27 cellular contexts compared by ENCODE assay signal in the genomic region with DNA sequence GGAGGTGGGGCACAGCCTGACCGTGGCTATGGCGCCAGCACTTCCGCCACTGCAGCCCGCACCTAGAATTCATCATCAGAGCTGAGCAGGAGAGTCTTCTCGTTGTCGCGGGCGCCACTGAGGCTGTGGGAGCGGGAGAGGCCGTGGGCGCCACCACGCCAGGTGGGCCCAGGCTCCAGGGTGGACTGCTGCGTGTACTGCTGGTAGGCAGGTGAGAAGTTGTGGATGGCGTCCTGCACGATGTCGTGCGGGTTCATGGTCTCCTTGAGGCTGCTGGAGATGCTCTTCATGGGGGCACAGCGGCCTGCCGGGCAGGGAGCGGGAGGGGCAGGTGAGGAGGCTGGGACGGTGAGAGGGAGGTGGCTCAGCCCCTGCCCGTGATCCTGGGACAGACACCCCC. TPM values are rescaled to one million over a fixed set of nuclear protein-coding genes. Genes with fewer than 3 reads are reported as not detected.
DNase-seq lines count a peak whose midpoint lies in the region; ATAC-seq and TF ChIP-seq lines count a peak whose summit lies in the region.
"Had no signal": no experiment of that assay in that cellular context is flagged by ENCODE, and none has a peak within 500 bp of the region (broad histone marks: within the 10 kb centered on the region; RNA-seq: fewer than 3 reads in every experiment).

No MANE protein-coding gene starts in this region.

- ATAC-seq in GM23338 (no peak), memory B cell (ENCODE audit: low read depth) (no peak), HG03159 (IDR thresholded peaks at IDR 0.05; ENCODE audit: unreplicated experiment) (no peak), GM18867 (IDR thresholded peaks at IDR 0.05; ENCODE audit: unreplicated experiment) (no peak)
- ATAC-seq: heart left ventricle; left ventricle myocardium superior; naive thymus-derived CD4-positive, alpha-beta T cell; Panc1 had no signal

- peak in 1 of 2 donors; percentile 13 for TF ChIP-seq EP300 in tibial nerve (IDR thresholded peaks at IDR 0.05)

- peak overlapping the region; percentile 48; the same call in 1 of the 2 replicates for H3K27ac Mint-ChIP-seq in GM23338
- peak overlapping the region; percentile 64 for H3K27ac Mint-ChIP-seq in memory B cell
- H3K27ac Mint-ChIP-seq: activated naive CD8-positive, alpha-beta T cell; B cell; T-helper 2 cell treated with Interferon-gamma antibody and Interleukin-4, amounts not matched to agents 5 μg/mL and 100 μg/mL, for 36 hours had no signal

- peaks cover 18% of the 10 kb centered on the region for H3K4me1 ChIP-seq in GM23338 (ENCODE audit: insufficient read depth)
- H3K4me1 ChIP-seq in tibial nerve: peaks cover 0 to 42% (median 28%) of the 10 kb centered on the region in 4 donors

- DNase-seq in GM23338 (ENCODE audit: low spot score): no peak
- DNase-seq in memory B cell (ENCODE audit: low spot score in 2 of 2): no peak
- no peak for DNase-seq in tibial nerve (ENCODE audit: low spot score in 2 of 2)
- no peak for DNase-seq in EL
- DNase-seq: ACHN; activated effector memory CD4-positive, alpha-beta T cell treated with Interleukin-2 at 50 U/mL for 16 hours; foreskin fibroblast; heart left ventricle; islet precursor cell; left ventricle myocardium superior; naive thymus-derived CD4-positive, alpha-beta T cell; NCI-H2107; NCI-H345; NCI-H69; SHP77 treated with DMSO at 0.1 percent for 48 hours; stimulated activated CD4-positive, alpha-beta T cell treated with anti-CD3 and anti-CD28 coated beads, Interleukin-15, amount 100 ng/mL, for 24 hours; stimulated activated CD4-positive, alpha-beta T cell treated with anti-CD3 and anti-CD28 coated beads, Interleukin-4, amount 100 ng/mL, for 4 hours had no signal

- no peaks in the 10 kb centered on the region for H3K9me3 ChIP-seq in tibial nerve
- H3K9me3 ChIP-seq: esophagus muscularis mucosa, heart left ventricle had no signal

- peaks cover 28% of the 10 kb centered on the region for H3K4me1 Mint-ChIP-seq in GM23338
- no peaks in the 10 kb centered on the region for H3K4me1 Mint-ChIP-seq in memory B cell
- H3K4me1 Mint-ChIP-seq: B cell had no signal

- peaks cover 3% of the 10 kb centered on the region; the same call in 1 of the 3 replicates for H3K9me3 Mint-ChIP-seq in GM23338
- no peaks in the 10 kb centered on the region for H3K9me3 Mint-ChIP-seq in memory B cell
- H3K9me3 Mint-ChIP-seq: dendritic cell treated with granulocyte-macrophage colony-stimulating factor and Interleukin-4, amounts not matched to agents 40 ng/mL and 50 ng/mL, for 4 days; IgD-negative memory B cell; naive thymus-derived CD4-positive, alpha-beta T cell; T-helper 2 cell treated with Interferon-gamma antibody and Interleukin-4, amounts not matched to agents 5 μg/mL and 100 μg/mL, for 36 hours had no signal

- no peaks in the 10 kb centered on the region for H3K27me3 ChIP-seq in GM23338 (ENCODE audit: insufficient read depth)
- H3K27me3 ChIP-seq in tibial nerve: no peaks in the 10 kb centered on the region
- H3K27me3 ChIP-seq: esophagus muscularis mucosa, heart left ventricle had no signal

- TF ChIP-seq POLR2A in tibial nerve (IDR thresholded peaks at IDR 0.05): no peak

- H3K27ac ChIP-seq in GM23338 (ENCODE audit: low read depth) (no peak overlapping the region), angular gyrus (ENCODE audit: low read depth, low read length) (peak overlapping the region; percentile 40), tibial nerve (peak overlapping the region in 3 of 4 donors; percentile 95 to 99 (median 95))

- 91 to 93% methylated on average over 17 to 22 of the region's 22 CpGs for WGBS in tibial nerve, 2 donors

- no peak overlapping the region for H3K4me2 ChIP-seq in GM23338

- no peak for TF ChIP-seq CTCF in GM23338 (conservative IDR thresholded peaks at IDR 0.05; ENCODE audit: low read depth in 2 of 2)
- TF ChIP-seq CTCF in tibial nerve (IDR thresholded peaks at IDR 0.05): no peak

- H4K20me1 ChIP-seq in GM23338 (replicated peaks; ENCODE audit: insufficient read depth): no peaks in the 10 kb centered on the region

- H3F3A ChIP-seq in GM23338 (replicated peaks; ENCODE audit: low read depth): 0 out of 2 replicates have a peak, but pooled peaks cover 15% of the 10 kb centered on the region

- no peak overlapping the region for H3K4me3 ChIP-seq in GM23338
- no peak overlapping the region for H3K4me3 ChIP-seq in tibial nerve
- H3K4me3 ChIP-seq: esophagus muscularis mucosa, heart left ventricle had no signal

- no peaks in the 10 kb centered on the region for H3K9me2 ChIP-seq in GM23338 (ENCODE audit: insufficient read depth)

- no peak overlapping the region for H2AFZ ChIP-seq in GM23338

- H3K4me3 Mint-ChIP-seq in GM23338 (no peak overlapping the region), memory B cell (no peak overlapping the region)
- H3K4me3 Mint-ChIP-seq: activated naive CD8-positive, alpha-beta T cell; B cell; dendritic cell treated with granulocyte-macrophage colony-stimulating factor and Interleukin-4, amounts not matched to agents 40 ng/mL and 50 ng/mL, for 4 days; IgD-negative memory B cell; naive thymus-derived CD4-positive, alpha-beta T cell; T-helper 2 cell treated with Interferon-gamma antibody and Interleukin-4, amounts not matched to agents 5 μg/mL and 100 μg/mL, for 36 hours had no signal

- H3K79me2 ChIP-seq in GM23338 (replicated peaks; ENCODE audit: insufficient read depth): no peaks in the 10 kb centered on the region

- H3K36me3 ChIP-seq in GM23338 (ENCODE audit: insufficient read depth) (no peaks in the 10 kb centered on the region), tibial nerve (peaks cover 0 to 58% (median 4%) of the 10 kb centered on the region in 3 donors)

- peaks cover 25% of the 10 kb centered on the region for H3K27me3 Mint-ChIP-seq in GM23338 (ENCODE audit: insufficient read depth, low read depth, poor library complexity)
- no peaks in the 10 kb centered on the region for H3K27me3 Mint-ChIP-seq in memory B cell
- H3K27me3 Mint-ChIP-seq: activated naive CD8-positive, alpha-beta T cell; B cell; IgD-negative memory B cell; naive thymus-derived CD4-positive, alpha-beta T cell had no signal

- H3K36me3 Mint-ChIP-seq in GM23338 (ENCODE audit: low read depth) (peaks cover 7% of the 10 kb centered on the region), memory B cell (peaks cover 2% of the 10 kb centered on the region)
- H3K36me3 Mint-ChIP-seq: activated naive CD8-positive, alpha-beta T cell; IgD-negative memory B cell had no signal

TF ChIP-seq in GM23338, 12 proteins besides CTCF, POLR2A, EP300 and RAD21 (continues in another document):
- no peak for TF ChIP-seq ZNF331 (CRISPR knock-in tag; IDR thresholded peaks at IDR 0.05; ENCODE audit: low read depth)

RNA-seq across cellular contexts. Expression of a gene that starts 19.6 kb away (rescaled TPM):
- 7.7 and 8.9 TPM in 2 replicates for total RNA-seq in GM23338 (2014; rRNA removed; shearing (Covaris generic))
- 2.2 and 2.3 TPM in 2 replicates for polyA plus RNA-seq in GM23338 (2016; fragmentation: Nextera tagmentation; extraction: Ambion mirVana)
- total RNA-seq in tibial nerve: 100 to 1,000 TPM in 2 of 4 donors, 10 to 100 TPM in 2; 68.1 to 110 (median 96.8) TPM

RNA-seq across cellular contexts. Expression of a gene that starts 39.8 kb away (rescaled TPM):
- total RNA-seq in GM23338 (2014; rRNA removed; shearing (Covaris generic)): 6.3 and 12.6 TPM in 2 replicates
- polyA plus RNA-seq in GM23338 (2016; fragmentation: Nextera tagmentation; extraction: Ambion mirVana): 4.5 and 5.8 TPM in 2 replicates
- 10 to 100 TPM; 48.5 to 60.3 (median 55.1) TPM for total RNA-seq in tibial nerve

RNA-seq across cellular contexts. Expression of a gene that starts 51.4 kb away (rescaled TPM):
- total RNA-seq in GM23338 (2014; rRNA removed; shearing (Covaris generic)): 76.5 and 95.1 TPM in 2 replicates
- 40.7 and 42.2 TPM in 2 replicates for polyA plus RNA-seq in GM23338 (2016; fragmentation: Nextera tagmentation; extraction: Ambion mirVana)
- total RNA-seq in tibial nerve: 100 to 1,000 TPM in 1 of 4 donors, 10 to 100 TPM in 3; 61.1 to 138 (median 72.0) TPM
